ENCODE assay signal across 1 cellular context in genomic region chr22:23749747-23750373, GRCh38.
TF ChIP-seq lines count a peak whose summit lies in the region.

No MANE protein-coding gene starts in this region.

TF ChIP-seq in H1, 55 proteins besides CTCF, POLR2A, EP300 and RAD21:
- TF ChIP-seq SP2 (IDR thresholded peaks at IDR 0.05; ENCODE audit: low read length): no peak
- no peak for TF ChIP-seq CBX5 (IDR thresholded peaks at IDR 0.05; ENCODE audit: low read depth, low read length)
- no peak for TF ChIP-seq EZH2 (IDR thresholded peaks at IDR 0.05; ENCODE audit: low read depth, low read length, severe bottlenecking)
- TF ChIP-seq JUN (IDR thresholded peaks at IDR 0.05; ENCODE audit: low read depth, low read length): no peak
- no peak for TF ChIP-seq RXRA (IDR thresholded peaks at IDR 0.05; ENCODE audit: insufficient read depth, low read depth, low read length)
- no peak for TF ChIP-seq CTBP2 (IDR thresholded peaks at IDR 0.05; ENCODE audit: borderline replicate concordance, insufficient read depth, insufficient read length, low read length)
- TF ChIP-seq BCL11A (IDR thresholded peaks at IDR 0.05; ENCODE audit: low read depth in 2 of 2, low read length in 2 of 2): no peak
- TF ChIP-seq SIX5 (IDR thresholded peaks at IDR 0.05; ENCODE audit: low read depth, low read length): no peak
- TF ChIP-seq CHD2 (IDR thresholded peaks at IDR 0.05; ENCODE audit: low read length): no peak
- no peak for TF ChIP-seq CEBPB (IDR thresholded peaks at IDR 0.05; ENCODE audit: low read depth, low read length)
- TF ChIP-seq FOSL1 (IDR thresholded peaks at IDR 0.05; ENCODE audit: insufficient read depth, low read depth, low read length): no peak
- TF ChIP-seq TAF1 (IDR thresholded peaks at IDR 0.05; ENCODE audit: low read depth, low read length): no peak
- no peak for TF ChIP-seq TAF7 (optimal IDR thresholded peaks at IDR 0.05; ENCODE audit: borderline replicate concordance, low read depth, low read length)
- no peak for TF ChIP-seq HDAC2 (IDR thresholded peaks at IDR 0.05; ENCODE audit: borderline replicate concordance in 1 of 2, low read depth in 2 of 2, low read length in 2 of 2)
TF ChIP-seq in H1: peak in this region for 0.
